ENCODE assay signal across 8 cellular contexts in the genomic region with DNA sequence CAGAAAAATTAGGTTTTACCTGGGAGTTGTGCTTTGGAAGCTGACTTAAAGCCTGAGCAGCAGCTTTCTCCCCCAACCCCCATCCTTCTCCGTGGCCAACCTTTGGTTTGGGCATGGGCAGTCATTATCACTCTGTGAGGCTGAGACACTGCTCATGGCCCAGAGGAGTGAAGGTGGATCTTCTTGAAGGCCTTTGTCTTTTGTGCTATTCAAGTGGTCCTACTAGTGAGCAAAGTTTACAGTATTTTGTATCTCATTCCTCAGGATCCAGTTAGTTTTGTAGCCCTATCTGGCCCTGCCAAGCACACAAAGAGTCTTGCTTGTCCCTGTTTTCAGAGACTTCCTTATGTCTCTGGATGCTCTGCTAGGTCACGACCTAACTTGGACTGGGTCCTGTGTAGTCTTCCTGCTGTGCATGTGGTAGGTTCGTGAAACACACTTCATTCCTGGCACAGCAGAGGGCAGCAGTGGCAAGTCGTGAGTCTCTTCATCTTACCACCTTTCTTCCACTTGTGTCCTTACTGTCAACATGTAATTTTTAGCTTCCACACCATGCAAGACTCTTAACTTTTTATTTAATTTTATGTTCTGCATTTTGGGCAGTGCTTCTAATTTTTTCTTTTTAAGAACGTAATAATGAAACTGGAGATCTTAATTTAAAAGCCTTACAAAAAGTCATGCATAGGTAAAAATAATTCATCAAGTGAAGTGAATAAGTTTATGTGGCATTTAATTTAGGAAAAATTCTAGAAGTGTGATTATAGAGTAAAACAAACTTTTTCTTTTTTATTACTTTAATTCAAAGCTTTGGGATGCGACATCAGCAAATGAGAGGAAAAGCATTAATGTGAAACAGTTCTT. TPM values are rescaled to one million over a fixed set of nuclear protein-coding genes. Genes with fewer than 3 reads are reported as not detected.
DNase-seq lines count a peak whose midpoint lies in the region; ATAC-seq and TF ChIP-seq lines count a peak whose summit lies in the region.

No MANE protein-coding gene starts in this region.

- ATAC-seq in GM19372 (IDR thresholded peaks at IDR 0.05; ENCODE audit: low read depth, unreplicated experiment) (peak; percentile 93), HG03378 (IDR thresholded peaks at IDR 0.05; ENCODE audit: unreplicated experiment) (peak; percentile 93)

- TF ChIP-seq CTCF in fibroblast of pulmonary artery (IDR thresholded peaks at IDR 0.05; ENCODE audit: low read length, missing control alignments): peak; percentile 78
- TF ChIP-seq CTCF in osteoblast (IDR thresholded peaks at IDR 0.05; ENCODE audit: extremely low read depth, low read depth, low read length): peak; percentile 72

- H3K4me3 ChIP-seq in fibroblast of pulmonary artery (replicated peaks; ENCODE audit: low read depth, low read length) (no peak overlapping the region), osteoblast (ENCODE audit: insufficient read depth, low read length) (no peak overlapping the region)

- H3K27me3 ChIP-seq in osteoblast (ENCODE audit: insufficient read depth, low read length): no peaks in the 10 kb centered on the region

- H3K27ac ChIP-seq in osteoblast (ENCODE audit: low read depth, low read length): no peak overlapping the region

- peaks cover 11% of the 10 kb centered on the region for H3K36me3 ChIP-seq in osteoblast (ENCODE audit: insufficient read depth, low read length)

- H3K4me2 ChIP-seq in osteoblast (ENCODE audit: insufficient read depth, low read length): no peak overlapping the region

- peak overlapping the region; percentile 25 for H2AFZ ChIP-seq in osteoblast (ENCODE audit: low read length)

- no peaks in the 10 kb centered on the region for H4K20me1 ChIP-seq in osteoblast (ENCODE audit: insufficient read depth, low read length)

- no peaks in the 10 kb centered on the region for H3K79me2 ChIP-seq in osteoblast (ENCODE audit: insufficient read depth, low read length)

- DNase-seq in DMS114 treated with DMSO at 0.1 percent for 48 hours (lab: John Stamatoyannopoulos, UW; ENCODE audit: unreplicated experiment): peak; percentile 54
- peak; percentile 7 for DNase-seq in NCI-H82 treated with DMSO at 0.1 percent for 48 hours (lab: John Stamatoyannopoulos, UW; ENCODE audit: unreplicated experiment)
- DNase-seq in activated CD8-positive, alpha-beta memory T cell treated with anti-CD3 and anti-CD28 coated beads, Interleukin-2, amount 50 U/mL, for 48 hours: peak; percentile 59
- peak; percentile 80 for DNase-seq in fibroblast of pulmonary artery (ENCODE audit: low read depth)
- peak; percentile 55 for DNase-seq in osteoblast (ENCODE audit: insufficient read length, low spot score, missing footprints)
- DNase-seq in effector CD8-positive, alpha-beta T cell (lab: John Stamatoyannopoulos, UW): no peak

- H3K9me3 ChIP-seq in osteoblast (ENCODE audit: low read depth, low read length): no peaks in the 10 kb centered on the region

- no peaks in the 10 kb centered on the region for H3K4me1 ChIP-seq in osteoblast (ENCODE audit: insufficient read depth, low read length)

RNA-seq across cellular contexts. Expression of gene APAF1, which starts 53.7 kb away (rescaled TPM):
- 15.2 and 21.8 TPM in 2 replicates for total RNA-seq in osteoblast

RNA-seq across cellular contexts. Expression of gene IKBIP, which starts 54.2 kb away (rescaled TPM):
- total RNA-seq in osteoblast: 47.4 and 57.8 TPM in 2 replicates
